11 cellular contexts compared by ENCODE assay signal in genomic region chr10:48456361-48456804, GRCh38.
DNase-seq lines count a peak whose midpoint lies in the region; ATAC-seq and TF ChIP-seq lines count a peak whose summit lies in the region.
"Had no signal": no experiment of that assay in that cellular context is flagged by ENCODE, and none has a peak within 500 bp of the region (broad histone marks: within the 10 kb centered on the region; RNA-seq: fewer than 3 reads in every experiment).

No MANE protein-coding gene starts in this region.

- H3K36me3 ChIP-seq in brain microvascular endothelial cell (replicated peaks), result peaks cover 18% of the 10 kb centered on the region

- no peaks in the 10 kb centered on the region for H3K27me3 Mint-ChIP-seq in osteocyte (ENCODE audit: unreplicated experiment)

- no peak overlapping the region for H3K27ac Mint-ChIP-seq in osteocyte (ENCODE audit: unreplicated experiment)
- H3K27ac Mint-ChIP-seq: IgD-negative memory B cell had no signal

- peaks cover 5% of the 10 kb centered on the region for H3K4me1 Mint-ChIP-seq in osteocyte (ENCODE audit: unreplicated experiment)

- peak; percentile 85 for DNase-seq in GDM1 (lab: John Stamatoyannopoulos, UW)
- peak; percentile 86 for DNase-seq in NOMO-1 treated with dmso at 0.1 percent for 144 hours (lab: John Stamatoyannopoulos, UW; ENCODE audit: unreplicated experiment)
- DNase-seq in glomerular visceral epithelial cell (ENCODE audit: extremely low spot score), result peak; percentile 25
- DNase-seq in osteocyte (ENCODE audit: extremely low spot score, unreplicated experiment), result peak; percentile 81
- no peak for DNase-seq in brain microvascular endothelial cell
- no peak for DNase-seq in NCI-H2029 (lab: John Stamatoyannopoulos, UW)
- DNase-seq in NCI-H748 treated with DMSO at 0.1 percent for 48 hours (lab: John Stamatoyannopoulos, UW), result no peak
- DNase-seq: HCEC 1CT; stimulated activated CD4-positive, alpha-beta T cell treated with anti-CD3 and anti-CD28 coated beads, Interleukin-2, amount 100 ng/mL, for 48 hours had no signal

- no peak for ATAC-seq in activated CD4-positive, CD25-positive, alpha-beta regulatory T cell treated with anti-CD3 and anti-CD28 coated beads, Interleukin-2, amount 50 U/mL, for 24 hours

- no peaks in the 10 kb centered on the region for H3K9me3 Mint-ChIP-seq in osteocyte (ENCODE audit: unreplicated experiment)
- H3K9me3 Mint-ChIP-seq: IgD-negative memory B cell had no signal

- H3K36me3 Mint-ChIP-seq in osteocyte (ENCODE audit: unreplicated experiment), result no peaks in the 10 kb centered on the region
- H3K36me3 Mint-ChIP-seq: IgD-negative memory B cell had no signal

- no peak overlapping the region for H3K4me3 Mint-ChIP-seq in osteocyte (ENCODE audit: unreplicated experiment)

- no peak overlapping the region for H3K27ac ChIP-seq in brain microvascular endothelial cell

- no peaks in the 10 kb centered on the region for H3K27me3 ChIP-seq in brain microvascular endothelial cell (replicated peaks)

- TF ChIP-seq CTCF in osteocyte (IDR thresholded peaks at IDR 0.05) (no peak), brain microvascular endothelial cell (IDR thresholded peaks at IDR 0.05; ENCODE audit: low read depth, low read length, missing control alignments) (no peak)

- in situ Hi-C loops in brain microvascular endothelial cell (cut with HindIII; ENCODE audit: low pct_ligation_motif_present, low sequenced_read_pairs), result no loop called here

- no peak overlapping the region for H3K4me3 ChIP-seq in brain microvascular endothelial cell (ENCODE audit: low read depth, low read length)

Comparison
In these comparisons a context has a peak if more than half of its experiments do, and no peak if none do; other contexts are left out.
1. DNase-seq: peak in GDM1 (single experiment), NOMO-1 treated with dmso at 0.1 percent for 144 hours (single experiment), glomerular visceral epithelial cell (single experiment) and osteocyte (single experiment); none in brain microvascular endothelial cell (single experiment), NCI-H2029 (single experiment) and NCI-H748 treated with DMSO at 0.1 percent for 48 hours (single experiment).